In genomic region chr15:52762621-52763020, GRCh38 we compare ENCODE assay signal across 38 cellular contexts. TPM values are rescaled to one million over a fixed set of nuclear protein-coding genes. Genes with fewer than 3 reads are reported as not detected.
"Had no signal": no experiment of that assay in that cellular context is flagged by ENCODE, and none has a peak within 500 bp of the region (broad histone marks: within the 10 kb centered on the region; RNA-seq: fewer than 3 reads in every experiment).

No MANE protein-coding gene starts in this region.

- H3K4me3 Mint-ChIP-seq: activated CD4-positive, alpha-beta memory T cell treated with anti-CD3 and anti-CD28 coated beads for 36 hours; activated CD4-positive, alpha-beta T cell treated with anti-CD3 and anti-CD28 coated beads for 36 hours; activated CD8-positive, alpha-beta T cell treated with anti-CD3 and anti-CD28 coated beads for 36 hours; activated naive CD4-positive, alpha-beta T cell treated with anti-CD3 and anti-CD28 coated beads, Interleukin-2, amount 10 ng/mL, durations not matched to agents 7 days and 5 days; activated naive CD4-positive, alpha-beta T cell treated with anti-CD3 and anti-CD28 coated beads, Interleukin-2, amount 50 U/mL, for 24 hours; activated naive CD8-positive, alpha-beta T cell; activated naive CD8-positive, alpha-beta T cell treated with anti-CD3 and anti-CD28 coated beads, Interleukin-2, amount 10 ng/mL, durations not matched to agents 7 days and 5 days; activated naive CD8-positive, alpha-beta T cell treated with anti-CD3 and anti-CD28 coated beads, Interleukin-2, amount 50 U/mL, for 24 hours; activated T-cell treated with anti-CD3 and anti-CD28 coated beads, Interleukin-2, amount 50 U/mL, for 24 hours; activated T-helper 1 cell treated with anti-CD3 and anti-CD28 coated beads, Interleukin-12 subunit alpha, Interleukin-12 subunit beta, Interleukin-2, Interleukin-4 antibody, amounts not matched to agents 30 ng/mL and 10 ng/mL and 1 ng/mL, durations not matched to agents 14 hours and 24 hours and 36 hours; brain; central memory CD8-positive, alpha-beta T cell; T-helper 1 cell treated with Interleukin-12 subunit alpha and Interleukin-12 subunit beta and Interleukin-4 antibody, amounts not matched to agents 30 μg/mL and 1 μg/mL, for 36 hours; T-helper 2 cell treated with Interferon-gamma antibody and Interleukin-4, amounts not matched to agents 5 μg/mL and 100 μg/mL, for 36 hours had no signal

- FAIRE-seq: bronchial epithelial cell, TTC549 had no signal

- H3K27ac Mint-ChIP-seq: activated CD4-positive, alpha-beta memory T cell treated with anti-CD3 and anti-CD28 coated beads for 36 hours; activated CD4-positive, alpha-beta T cell treated with anti-CD3 and anti-CD28 coated beads for 36 hours; activated CD8-positive, alpha-beta T cell treated with anti-CD3 and anti-CD28 coated beads for 36 hours; activated naive CD4-positive, alpha-beta T cell treated with anti-CD3 and anti-CD28 coated beads, Interleukin-2, amount 10 ng/mL, durations not matched to agents 7 days and 5 days; activated naive CD4-positive, alpha-beta T cell treated with anti-CD3 and anti-CD28 coated beads, Interleukin-2, amount 50 U/mL, for 24 hours; activated naive CD8-positive, alpha-beta T cell; activated naive CD8-positive, alpha-beta T cell treated with anti-CD3 and anti-CD28 coated beads, Interleukin-2, amount 10 ng/mL, durations not matched to agents 7 days and 5 days; activated naive CD8-positive, alpha-beta T cell treated with anti-CD3 and anti-CD28 coated beads, Interleukin-2, amount 50 U/mL, for 24 hours; activated T-cell treated with anti-CD3 and anti-CD28 coated beads, Interleukin-2, amount 50 U/mL, for 24 hours; activated T-helper 1 cell treated with anti-CD3 and anti-CD28 coated beads, Interleukin-12 subunit alpha, Interleukin-12 subunit beta, Interleukin-2, Interleukin-4 antibody, amounts not matched to agents 30 ng/mL and 10 ng/mL and 1 ng/mL, durations not matched to agents 14 hours and 24 hours and 36 hours; activated T-helper 2 cell treated with anti-CD3 and anti-CD28 coated beads, Interferon-gamma antibody, Interleukin-2, Interleukin-4, amounts not matched to agents 10 μg/mL and 5 μg/mL and 100 μg/mL, durations not matched to agents 14 hours and 24 hours and 36 hours; brain; T-helper 1 cell treated with Interleukin-12 subunit alpha and Interleukin-12 subunit beta and Interleukin-4 antibody, amounts not matched to agents 30 μg/mL and 1 μg/mL, for 36 hours; T-helper 2 cell treated with Interferon-gamma antibody and Interleukin-4, amounts not matched to agents 5 μg/mL and 100 μg/mL, for 36 hours had no signal

- H3K36me3 Mint-ChIP-seq: activated CD4-positive, alpha-beta memory T cell treated with anti-CD3 and anti-CD28 coated beads for 36 hours; activated naive CD4-positive, alpha-beta T cell treated with anti-CD3 and anti-CD28 coated beads, Interleukin-2, amount 10 ng/mL, durations not matched to agents 7 days and 5 days; activated naive CD4-positive, alpha-beta T cell treated with anti-CD3 and anti-CD28 coated beads, Interleukin-2, amount 50 U/mL, for 24 hours; activated naive CD8-positive, alpha-beta T cell; activated naive CD8-positive, alpha-beta T cell treated with anti-CD3 and anti-CD28 coated beads, Interleukin-2, amount 10 ng/mL, durations not matched to agents 7 days and 5 days; brain had no signal

- DNase-seq: activated CD4-positive, alpha-beta memory T cell treated with anti-CD3 and anti-CD28 coated beads for 36 hours; activated CD4-positive, alpha-beta T cell treated with anti-CD3 and anti-CD28 coated beads for 1 hour; activated CD4-positive, alpha-beta T cell treated with anti-CD3 and anti-CD28 coated beads for 36 hours; activated CD4-positive, alpha-beta T cell treated with anti-CD3 and anti-CD28 coated beads for 48 hours; activated CD4-positive, alpha-beta T cell treated with anti-CD3 and anti-CD28 coated beads, Interleukin-2, amount 50 U/mL, for 1 hour; activated CD4-positive, alpha-beta T cell treated with anti-CD3 and anti-CD28 coated beads, Interleukin-2, amount 50 U/mL, for 4 hours; activated CD4-positive, CD25-positive, alpha-beta regulatory T cell; activated CD8-positive, alpha-beta memory T cell treated with anti-CD3 and anti-CD28 coated beads, Interleukin-2, amount 50 U/mL, for 4 hours; activated CD8-positive, alpha-beta T cell treated with anti-CD3 and anti-CD28 coated beads for 36 hours; activated effector memory CD4-positive, alpha-beta T cell treated with Interleukin-2 at 50 U/mL for 16 hours; activated gamma-delta T cell; activated naive CD4-positive, alpha-beta T cell treated with anti-CD3 and anti-CD28 coated beads, Interleukin-2, amount 10 ng/mL, durations not matched to agents 7 days and 5 days; activated naive CD4-positive, alpha-beta T cell treated with Interleukin-2 at 50 U/mL for 16 hours; activated naive CD8-positive, alpha-beta T cell treated with anti-CD3 and anti-CD28 coated beads, Interleukin-2, amount 10 ng/mL, durations not matched to agents 7 days and 5 days; activated naive CD8-positive, alpha-beta T cell treated with anti-CD3 and anti-CD28 coated beads, Interleukin-2, amount 50 U/mL, for 24 hours; activated T-cell treated with anti-CD3 and anti-CD28 coated beads for 4 hours; activated T-cell treated with anti-CD3 and anti-CD28 coated beads, Interleukin-2, amount 50 U/mL, for 24 hours; activated T-cell treated with anti-CD3 and anti-CD28 coated beads, Interleukin-2, amount 50 U/mL, for 48 hours; amygdala; anterior cingulate cortex; caudate nucleus; cerebellar nuclear complex; T-helper 1 cell; T-helper 2 cell; T-helper 9 cell had no signal

- H3K4me1 Mint-ChIP-seq: activated naive CD4-positive, alpha-beta T cell treated with anti-CD3 and anti-CD28 coated beads, Interleukin-2, amount 10 ng/mL, durations not matched to agents 7 days and 5 days; activated naive CD4-positive, alpha-beta T cell treated with anti-CD3 and anti-CD28 coated beads, Interleukin-2, amount 50 U/mL, for 24 hours; activated naive CD8-positive, alpha-beta T cell treated with anti-CD3 and anti-CD28 coated beads, Interleukin-2, amount 10 ng/mL, durations not matched to agents 7 days and 5 days; activated naive CD8-positive, alpha-beta T cell treated with anti-CD3 and anti-CD28 coated beads, Interleukin-2, amount 50 U/mL, for 24 hours; brain; central memory CD8-positive, alpha-beta T cell had no signal

- ATAC-seq: activated CD4-positive, alpha-beta T cell treated with anti-CD3 and anti-CD28 coated beads for 36 hours; activated CD4-positive, CD25-positive, alpha-beta regulatory T cell treated with anti-CD3 and anti-CD28 coated beads, Interleukin-2, amount 50 U/mL, for 24 hours; activated CD8-positive, alpha-beta T cell treated with anti-CD3 and anti-CD28 coated beads for 36 hours; activated naive CD8-positive, alpha-beta T cell treated with anti-CD3 and anti-CD28 coated beads, Interleukin-2, amount 50 U/mL, for 24 hours had no signal

- H3K9me3 Mint-ChIP-seq: activated CD4-positive, alpha-beta memory T cell treated with anti-CD3 and anti-CD28 coated beads for 36 hours; activated CD8-positive, alpha-beta T cell treated with anti-CD3 and anti-CD28 coated beads for 36 hours; activated naive CD4-positive, alpha-beta T cell treated with anti-CD3 and anti-CD28 coated beads, Interleukin-2, amount 10 ng/mL, durations not matched to agents 7 days and 5 days; activated naive CD4-positive, alpha-beta T cell treated with anti-CD3 and anti-CD28 coated beads, Interleukin-2, amount 50 U/mL, for 24 hours; activated naive CD8-positive, alpha-beta T cell treated with anti-CD3 and anti-CD28 coated beads, Interleukin-2, amount 10 ng/mL, durations not matched to agents 7 days and 5 days; activated naive CD8-positive, alpha-beta T cell treated with anti-CD3 and anti-CD28 coated beads, Interleukin-2, amount 50 U/mL, for 24 hours; activated T-cell treated with anti-CD3 and anti-CD28 coated beads, Interleukin-2, amount 50 U/mL, for 24 hours; activated T-helper 1 cell treated with anti-CD3 and anti-CD28 coated beads, Interleukin-12 subunit alpha, Interleukin-12 subunit beta, Interleukin-2, Interleukin-4 antibody, amounts not matched to agents 30 ng/mL and 10 ng/mL and 1 ng/mL, durations not matched to agents 14 hours and 24 hours and 36 hours; activated T-helper 2 cell treated with anti-CD3 and anti-CD28 coated beads, Interferon-gamma antibody, Interleukin-2, Interleukin-4, amounts not matched to agents 10 μg/mL and 5 μg/mL and 100 μg/mL, durations not matched to agents 14 hours and 24 hours and 36 hours; brain; central memory CD8-positive, alpha-beta T cell; T-helper 1 cell treated with Interleukin-12 subunit alpha and Interleukin-12 subunit beta and Interleukin-4 antibody, amounts not matched to agents 30 μg/mL and 1 μg/mL, for 36 hours; T-helper 2 cell treated with Interferon-gamma antibody and Interleukin-4, amounts not matched to agents 5 μg/mL and 100 μg/mL, for 36 hours had no signal

RNA-seq across cellular contexts. Expression of gene ONECUT1, which starts 27.5 kb away (rescaled TPM):
- total RNA-seq: activated CD4-positive, alpha-beta memory T cell treated with anti-CD3 and anti-CD28 coated beads for 36 hours; activated CD4-positive, alpha-beta T cell treated with anti-CD3 and anti-CD28 coated beads for 36 hours; activated CD8-positive, alpha-beta memory T cell treated with anti-CD3 and anti-CD28 coated beads for 36 hours; activated CD8-positive, alpha-beta T cell treated with anti-CD3 and anti-CD28 coated beads for 36 hours; activated naive CD8-positive, alpha-beta T cell treated with anti-CD3 and anti-CD28 coated beads, Interleukin-2, amount 10 ng/mL, durations not matched to agents 7 days and 5 days; activated T-helper 1 cell treated with anti-CD3 and anti-CD28 coated beads, Interleukin-12 subunit alpha, Interleukin-12 subunit beta, Interleukin-2, Interleukin-4 antibody, amounts not matched to agents 30 ng/mL and 10 ng/mL and 1 ng/mL, durations not matched to agents 14 hours and 24 hours and 36 hours; activated T-helper 2 cell treated with anti-CD3 and anti-CD28 coated beads, Interferon-gamma antibody, Interleukin-2, Interleukin-4, amounts not matched to agents 10 μg/mL and 5 μg/mL and 100 μg/mL, durations not matched to agents 14 hours and 24 hours and 36 hours; bronchial epithelial cell had no signal
- polyA plus RNA-seq: cardiac muscle cell had no signal
